In genomic region chr12:132561784-132562156, GRCh38 we compare ENCODE assay signal across 9 cellular contexts. TPM values are rescaled to one million over a fixed set of nuclear protein-coding genes. Genes with fewer than 3 reads are reported as not detected.
DNase-seq lines count a peak whose midpoint lies in the region; ATAC-seq and TF ChIP-seq lines count a peak whose summit lies in the region.
"Had no signal": no experiment of that assay in that cellular context is flagged by ENCODE, and none has a peak within 500 bp of the region (broad histone marks: within the 10 kb centered on the region; RNA-seq: fewer than 3 reads in every experiment).

No MANE protein-coding gene starts in this region.

- H3K9me3 ChIP-seq in GM23248 (ENCODE audit: low read depth) (no peaks in the 10 kb centered on the region), uterus (no peaks in the 10 kb centered on the region)

- no peak for ATAC-seq in GM21367 (IDR thresholded peaks at IDR 0.05; ENCODE audit: unreplicated experiment)
- no peak for ATAC-seq in HG03520 (IDR thresholded peaks at IDR 0.05; ENCODE audit: unreplicated experiment)

- no peaks in the 10 kb centered on the region for H3K27me3 ChIP-seq in GM23248 (replicated peaks; ENCODE audit: insufficient read depth)
- H3K27me3 ChIP-seq in kidney epithelial cell (ENCODE audit: control insufficient read depth, insufficient read depth, low read length): no peaks in the 10 kb centered on the region
- no peaks in the 10 kb centered on the region for H3K27me3 ChIP-seq in uterus

- no peaks in the 10 kb centered on the region for H3K79me2 ChIP-seq in GM23248 (ENCODE audit: insufficient read depth)

- intact Hi-C loops in uterus (cut with DNase I; ENCODE audit: low total_unique reads): no loop called here

- no peak overlapping the region for H3K4me2 ChIP-seq in GM23248 (ENCODE audit: unreplicated experiment)

- no peaks in the 10 kb centered on the region for H3K9me2 ChIP-seq in GM23248 (ENCODE audit: insufficient read depth)

- in situ Hi-C loops in Caki2 (cut with HindIII; ENCODE audit: low pct_unique_long_range_greater_than_20kb, low sequenced_read_pairs) (no loop called here), GM23248 (cut with MboI) (no loop called here)

- no peak for TF ChIP-seq POLR2A in uterus (IDR thresholded peaks at IDR 0.05)

- H4K20me1 ChIP-seq in GM23248 (ENCODE audit: insufficient read depth): no peaks in the 10 kb centered on the region

- no peak overlapping the region for H3K27ac ChIP-seq in GM23248
- H3K27ac ChIP-seq in VCaP: peak overlapping the region; percentile 97
- no peak overlapping the region for H3K27ac ChIP-seq in uterus

- H2AFZ ChIP-seq in GM23248: no peak overlapping the region

- TF ChIP-seq CTCF in VCaP (conservative IDR thresholded peaks at IDR 0.05) (no peak), kidney epithelial cell (IDR thresholded peaks at IDR 0.05; ENCODE audit: insufficient read depth, low read length, poor library complexity, severe bottlenecking) (peak; percentile 54), uterus (IDR thresholded peaks at IDR 0.05) (no peak)

- H3K4me1 ChIP-seq in GM23248 (ENCODE audit: insufficient read depth) (0 out of 2 replicates have a peak, but pooled peaks cover 3% of the 10 kb centered on the region), uterus (peaks cover 0 to 12% of the 10 kb centered on the region in 2 donors)

- no peak overlapping the region for H3K9ac ChIP-seq in GM23248

- no peaks in the 10 kb centered on the region for H3F3A ChIP-seq in GM23248 (ENCODE audit: insufficient read depth)

- WGBS in GM23248 (ENCODE audit: low coverage in 1 of 2, low lambda C conversion rate in 2 of 2, missing lambda C conversion rate in 2 of 2), 2 experiments: 83 to 86% methylated on average over 8 of the region's 8 CpGs

- H3K4me3 ChIP-seq in GM23248: no peak overlapping the region
- no peak overlapping the region for H3K4me3 ChIP-seq in kidney epithelial cell (ENCODE audit: low read depth, low read length)
- H3K4me3 ChIP-seq in uterus: no peak overlapping the region

- H3K36me3 ChIP-seq in GM23248 (ENCODE audit: low read depth) (no peaks in the 10 kb centered on the region), kidney epithelial cell (ENCODE audit: control insufficient read depth, insufficient read depth, low read length) (no peaks in the 10 kb centered on the region), uterus (no peaks in the 10 kb centered on the region)

- DNase-seq in Caki2 (ENCODE audit: low read depth) (peak; percentile 28), GM23248 (peak; percentile 34), kidney epithelial cell (ENCODE audit: low read depth) (no peak), uterus (no peak)
- DNase-seq in activated CD4-positive, CD25-positive, alpha-beta regulatory T cell treated with anti-CD3 and anti-CD28 coated beads, Interleukin-2, amount 50 U/mL, for 72 hours: no peak

RNA-seq across cellular contexts. Expression of gene LRCOL1, which starts 48.6 kb away (rescaled TPM):
- total RNA-seq in Caki2 (2014; rRNA removed; shearing (Covaris generic); ENCODE audit: low replicate concordance): not detected in 2 replicates
- total RNA-seq in GM23248 (2014; rRNA removed; shearing (Covaris generic)): not detected in 2 replicates
- polyA plus RNA-seq in GM23248 (2016; fragmentation: Nextera tagmentation; extraction: Ambion mirVana): not detected in 2 replicates
- total RNA-seq in kidney epithelial cell (not detected in 2 replicates), uterus (1 to 10 TPM in 2 of 4 donors, under 1 TPM in 1, not detected in 1; 0.79 to 7.1 (median 1.5) TPM)
- total RNA-seq: RPMI7951 had no signal

RNA-seq across cellular contexts. Expression of gene P2RX2, which starts 56.8 kb away (rescaled TPM):
- total RNA-seq in Caki2 (2014; rRNA removed; shearing (Covaris generic); ENCODE audit: low replicate concordance): not detected in 2 replicates
- total RNA-seq in GM23248 (2014; rRNA removed; shearing (Covaris generic)): not detected in 2 replicates
- not detected in 2 replicates for polyA plus RNA-seq in GM23248 (2016; fragmentation: Nextera tagmentation; extraction: Ambion mirVana)
- total RNA-seq in kidney epithelial cell (not detected in 2 replicates), uterus (not detected)
- total RNA-seq: RPMI7951 had no signal

Comparison
In these comparisons a context has a peak if more than half of its experiments do, and no peak if none do; other contexts are left out.
1. DNase-seq: peak in Caki2 (single experiment) and GM23248 (single experiment); none in kidney epithelial cell (single experiment), uterus (0 of 2) and activated CD4-positive, CD25-positive, alpha-beta regulatory T cell treated with anti-CD3 and anti-CD28 coated beads, Interleukin-2, amount 50 U/mL, for 72 hours (single experiment).